12 cellular contexts compared by ENCODE assay signal in the genomic region with DNA sequence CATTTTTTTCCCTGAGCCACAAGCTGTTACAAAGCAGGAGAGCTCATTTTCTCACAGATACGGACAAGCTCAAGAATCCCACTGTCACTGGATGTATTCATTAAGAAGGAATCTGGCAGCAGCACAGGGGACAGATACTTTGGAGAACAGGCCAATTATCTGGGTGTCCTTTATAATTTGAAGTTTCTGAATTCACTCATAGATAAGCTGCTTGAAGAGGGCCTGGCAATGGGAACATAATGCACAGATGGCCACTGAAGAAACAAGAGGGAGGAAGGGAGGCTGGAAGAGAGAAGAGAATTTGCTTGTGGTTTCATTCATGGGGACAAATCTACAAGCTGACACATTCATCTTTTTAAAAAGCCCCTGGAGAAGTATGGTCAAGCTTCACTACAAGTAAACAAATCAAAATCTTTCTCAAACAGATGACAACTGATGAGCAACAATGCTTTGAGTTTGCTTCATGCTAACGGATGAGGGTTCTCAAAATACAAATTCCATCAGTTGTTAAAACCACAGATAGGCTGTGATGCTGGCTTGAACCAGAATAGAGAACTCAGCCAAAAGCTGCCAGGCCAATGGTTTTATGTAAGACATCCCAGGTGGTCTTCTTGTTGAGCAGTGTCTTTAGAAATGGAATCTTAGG. TPM values are rescaled to one million over a fixed set of nuclear protein-coding genes. Genes with fewer than 3 reads are reported as not detected.
DNase-seq lines count a peak whose midpoint lies in the region; ATAC-seq and TF ChIP-seq lines count a peak whose summit lies in the region.
"Had no signal": no experiment of that assay in that cellular context is flagged by ENCODE, and none has a peak within 500 bp of the region (broad histone marks: within the 10 kb centered on the region; RNA-seq: fewer than 3 reads in every experiment).

No MANE protein-coding gene starts in this region.

- TF ChIP-seq EP300 in tibial nerve (IDR thresholded peaks at IDR 0.05): no peak

- H3K36me3 ChIP-seq in breast epithelium (no peaks in the 10 kb centered on the region), mammary epithelial cell (ENCODE audit: insufficient read depth, low read length) (no peaks in the 10 kb centered on the region), tibial nerve (no peaks in the 10 kb centered on the region)
- H3K36me3 ChIP-seq: Peyer's patch had no signal

- DNase-seq in breast epithelium (ENCODE audit: low spot score in 2 of 2) (no peak), mammary epithelial cell (no peak), T-cell (no peak), kidney tubule cell (ENCODE audit: low spot score) (peak; percentile 72), tibial nerve (ENCODE audit: low spot score in 2 of 2) (no peak), erythroblast (lab: John Stamatoyannopoulos, UW) (no peak)
- DNase-seq: activated CD4-positive, alpha-beta T cell treated with anti-CD3 and anti-CD28 coated beads for 4 hours; aorta; Peyer's patch had no signal

- CTCF ChIA-PET in mammary epithelial cell (lab: Charles Lee; ENCODE audit: low non-redundant PET): no interaction called here
- CTCF ChIA-PET in T-cell (lab: Charles Lee): interaction anchor here (0.8 to 3.2 kb wide), 4 partner anchors 10 to 115 kb away, joined by 3 to 15 read pairs (median 4); no protein-coding TSS in a partner anchor

- in situ Hi-C loops in mammary epithelial cell (cut with MboI; ENCODE audit: low sequenced_read_pairs in 2 of 2): no loop called here

- peak overlapping the region; percentile 55 to 90 for H3K27ac Mint-ChIP-seq in T-cell

- POLR2A ChIA-PET in T-cell (lab: Charles Lee): interaction anchor here in 1 of 2 donors (0.7 kb wide), 1 partner anchor 186 kb away, joined by 3 read pairs; no protein-coding TSS in a partner anchor

- no peak overlapping the region for H3K4me2 ChIP-seq in mammary epithelial cell (ENCODE audit: insufficient read depth, low read depth, low read length)

- WGBS in mammary epithelial cell (ENCODE audit: low coverage, missing lambda C conversion rate): 51% methylated on average over 2 of the region's 2 CpGs
- 39 to 46% methylated on average over 2 of the region's 2 CpGs for WGBS in tibial nerve, 2 donors

- H3K27ac ChIP-seq in breast epithelium: peak overlapping the region; percentile 63 to 76
- H3K27ac ChIP-seq in mammary epithelial cell (ENCODE audit: insufficient read depth, low read depth, low read length): no peak overlapping the region
- H3K27ac ChIP-seq in tibial nerve: peak overlapping the region in 3 of 4 donors; percentile 36 to 89 (median 81)

- no peaks in the 10 kb centered on the region for H3K9me3 ChIP-seq in breast epithelium
- no peaks in the 10 kb centered on the region for H3K9me3 ChIP-seq in mammary epithelial cell (replicated peaks; ENCODE audit: insufficient read depth, low read length)
- no peaks in the 10 kb centered on the region for H3K9me3 ChIP-seq in tibial nerve
- H3K9me3 ChIP-seq: Peyer's patch had no signal

- no peak overlapping the region for H3K4me3 Mint-ChIP-seq in T-cell

- H3K4me3 ChIP-seq in breast epithelium: peak overlapping the region in 1 of 3 donors; percentile 3
- no peak overlapping the region for H3K4me3 ChIP-seq in mammary epithelial cell (replicated peaks in 1 of 3; ENCODE audit: insufficient read depth in 1 of 3, low read depth in 2 of 3, low read length in 3 of 3)
- no peak overlapping the region for H3K4me3 ChIP-seq in tibial nerve
- H3K4me3 ChIP-seq: lung, Peyer's patch had no signal

- no peaks in the 10 kb centered on the region for H3K79me2 ChIP-seq in mammary epithelial cell (ENCODE audit: insufficient read depth, low read length)

- H3K27me3 ChIP-seq in breast epithelium (no peaks in the 10 kb centered on the region), mammary epithelial cell (ENCODE audit: insufficient read depth, low read length) (no peaks in the 10 kb centered on the region), tibial nerve (no peaks in the 10 kb centered on the region)
- H3K27me3 ChIP-seq: Peyer's patch had no signal

- H2AFZ ChIP-seq in mammary epithelial cell (ENCODE audit: low read depth, low read length): no peak overlapping the region

- H3K36me3 Mint-ChIP-seq in T-cell: peaks cover 20% of the 10 kb centered on the region

- dilution Hi-C loops in mammary epithelial cell (cut with HindIII; ENCODE audit: low sequenced_read_pairs): no loop called here

- H3K9me3 Mint-ChIP-seq in T-cell: no peaks in the 10 kb centered on the region

- TF ChIP-seq CTCF in breast epithelium (IDR thresholded peaks at IDR 0.05) (no peak), mammary epithelial cell (conservative IDR thresholded peaks at IDR 0.05 in 1 of 2, IDR thresholded peaks at IDR 0.05 in 1 of 2; ENCODE audit: extremely low read depth in 1 of 2, insufficient read depth in 1 of 2, low read depth in 1 of 2, low read length in 2 of 2) (no peak), tibial nerve (IDR thresholded peaks at IDR 0.05) (no peak)

- no TSS peak for BruUV-seq in mammary epithelial cell (replicated peaks; lab: Mats Ljungman, UMichigan)

- H3K4me1 ChIP-seq in breast epithelium (peaks cover 4 to 15% of the 10 kb centered on the region in 2 donors), mammary epithelial cell (ENCODE audit: insufficient read depth, low read length) (no peaks in the 10 kb centered on the region), tibial nerve (peaks cover 0 to 91% (median 47%) of the 10 kb centered on the region in 4 donors)

- peaks cover 88 to 94% (median 92%) of the 10 kb centered on the region in 3 donors for H3K4me1 Mint-ChIP-seq in T-cell

- no peaks in the 10 kb centered on the region for H3K27me3 Mint-ChIP-seq in T-cell

- no peaks in the 10 kb centered on the region for H4K20me1 ChIP-seq in mammary epithelial cell (ENCODE audit: insufficient read depth, low read length)

- intact Hi-C loops in breast epithelium (cut with DNase I; ENCODE audit: low total_unique reads) (no loop called here), mammary epithelial cell (cut with micrococcal nuclease) (no loop called here)

- ATAC-seq in T-cell (replicated peaks in 1 of 4) (no peak), GM18861 (IDR thresholded peaks at IDR 0.05; ENCODE audit: unreplicated experiment) (no peak), GM18517 (IDR thresholded peaks at IDR 0.05; ENCODE audit: unreplicated experiment) (no peak)

- H3K9ac ChIP-seq in mammary epithelial cell (ENCODE audit: insufficient read depth, low read length): no peak overlapping the region

- TF ChIP-seq POLR2A in breast epithelium (IDR thresholded peaks at IDR 0.05) (no peak), tibial nerve (IDR thresholded peaks at IDR 0.05) (no peak), erythroblast (IDR thresholded peaks at IDR 0.05; ENCODE audit: low read length) (no peak)

RNA-seq across cellular contexts. Expression of gene BCL2, which starts 11.9 kb away (rescaled TPM):
- total RNA-seq in breast epithelium (10 to 100 TPM; 41.3 to 82.5 (median 43.6) TPM), mammary epithelial cell (1 to 10 TPM in 1 of 2 donors, under 1 TPM in 1; 0.83 to 1.6 TPM), T-cell (100 to 1,000 TPM; 113 to 201 (median 123) TPM), tibial nerve (10 to 100 TPM; 54.7 to 79.1 (median 67.0) TPM)
- polyA plus RNA-seq in mammary epithelial cell: 0.37 TPM
- polyA minus RNA-seq in mammary epithelial cell: 0.67 TPM

RNA-seq across cellular contexts. Expression of gene KDSR, which starts 59.3 kb away (rescaled TPM):
- total RNA-seq in breast epithelium (10 to 100 TPM; 41.6 to 53.0 (median 48.9) TPM), mammary epithelial cell (100 to 1,000 TPM in 1 of 2 donors, 10 to 100 TPM in 1; 65.7 to 101 TPM), T-cell (10 to 100 TPM; 25.2 to 69.1 (median 56.3) TPM), tibial nerve (10 to 100 TPM; 44.1 to 62.4 (median 54.8) TPM)
- 61.5 TPM for polyA plus RNA-seq in mammary epithelial cell
- 126 TPM for polyA minus RNA-seq in mammary epithelial cell

Comparison
In these comparisons a context has a peak if more than half of its experiments do, and no peak if none do; other contexts are left out.
1. RNA of gene BCL2, which starts 11.9 kb away (total RNA-seq): 113 to 201 TPM in T-cell, 54.7 to 79.1 TPM in tibial nerve and 41.3 to 82.5 TPM in breast epithelium; 0.83 to 1.6 TPM in mammary epithelial cell; every median in the first group is over 10 times any median in the second.